24 cellular contexts compared by ENCODE assay signal in the genomic region with DNA sequence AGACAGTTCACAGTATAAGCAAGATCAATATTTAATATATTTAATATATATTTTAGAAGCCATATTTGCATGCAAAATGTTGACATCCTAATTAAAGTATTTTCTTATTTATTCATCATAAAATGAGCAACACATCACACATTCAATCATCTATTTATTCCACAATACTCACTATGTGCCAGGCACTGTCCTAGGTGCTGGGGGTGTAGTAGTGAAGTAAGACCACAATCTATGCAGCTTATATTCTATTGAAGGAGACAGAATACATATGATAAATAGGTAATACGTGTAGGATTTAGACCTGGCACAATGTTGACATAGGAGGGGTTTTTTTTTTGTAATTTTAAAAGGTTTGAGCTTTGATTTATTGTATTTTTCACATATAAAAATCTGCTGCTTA.
"Had no signal": no experiment of that assay in that cellular context is flagged by ENCODE, and none has a peak within 500 bp of the region (broad histone marks: within the 10 kb centered on the region; RNA-seq: fewer than 3 reads in every experiment).

No MANE protein-coding gene starts in this region.

- H3K4me1 ChIP-seq: suprapubic skin, testis, thyroid gland, tibial artery, uterus, vagina had no signal

- H3K4me3 ChIP-seq: stomach, suprapubic skin, testis, thoracic aorta, thyroid gland, tibial artery, tibial nerve, transverse colon, upper lobe of left lung, upper lobe of right lung, uterus, vagina had no signal

- H3K27me3 ChIP-seq: stomach, suprapubic skin, testis, thyroid gland, tibial artery, tibial nerve, transverse colon, upper lobe of left lung, upper lobe of right lung, uterus, vagina had no signal

- H3K27ac ChIP-seq: stomach, suprapubic skin, testis, thoracic aorta, thyroid gland, tibial artery, tibial nerve, upper lobe of left lung, upper lobe of right lung, uterus, vagina had no signal

- DNase-seq: stimulated activated CD4-positive, alpha-beta T cell treated with anti-CD3 and anti-CD28 coated beads, Interleukin-2, amount 100 ng/mL, for 48 hours; stimulated activated CD4-positive, alpha-beta T cell treated with anti-CD3 and anti-CD28 coated beads, Interleukin-4, amount 100 ng/mL, for 1 hour; stimulated activated CD4-positive, alpha-beta T cell treated with anti-CD3 and anti-CD28 coated beads, Interleukin-4, amount 100 ng/mL, for 24 hours; stimulated activated CD4-positive, alpha-beta T cell treated with anti-CD3 and anti-CD28 coated beads, Interleukin-4, amount 100 ng/mL, for 4 hours; stimulated activated CD8-positive, alpha-beta memory T cell treated with anti-CD3 and anti-CD28 coated beads, Interleukin-4, amount 100 ng/mL, for 48 hours; stimulated activated naive B cell treated with anti-CD40 and anti-IgM and Interleukin-4, amounts not matched to agents 10 μg/mL and 1 μg/mL and 100 μg/mL, for 72 hours; stimulated activated naive CD4-positive, alpha-beta T cell; stimulated activated naive CD4-positive, alpha-beta T cell treated with Interleukin-2 at 50 U/mL for 16 hours; stimulated activated naive CD8-positive, alpha-beta T cell treated with anti-CD3 and anti-CD28 coated beads, Interleukin-15, amount 100 ng/mL, for 72 hours; stimulated activated naive CD8-positive, alpha-beta T cell treated with anti-CD3 and anti-CD28 coated beads, Interleukin-15, Interleukin-2, amounts not matched to agents 100 U/mL and 50 U/mL, for 24 hours; stomach; substantia nigra; testis; thyroid gland; tibial artery; transverse colon; trophoblast cell; upper lobe of left lung; upper lobe of right lung; uterus had no signal

- H3K9me3 ChIP-seq: stomach, suprapubic skin, testis, thoracic aorta, thyroid gland, tibial artery, tibial nerve, transverse colon, upper lobe of left lung, upper lobe of right lung, uterus, vagina had no signal

- H3K36me3 ChIP-seq: stomach, suprapubic skin, thoracic aorta, thyroid gland, tibial artery, tibial nerve, transverse colon, upper lobe of left lung, upper lobe of right lung, uterus, vagina had no signal
